22 cellular contexts compared by ENCODE assay signal in genomic region chr12:42277426-42278115, GRCh38.
"Had no signal": no experiment of that assay in that cellular context is flagged by ENCODE, and none has a peak within 500 bp of the region (broad histone marks: within the 10 kb centered on the region; RNA-seq: fewer than 3 reads in every experiment).

No MANE protein-coding gene starts in this region.

- H3K27me3 Mint-ChIP-seq: stimulated activated naive CD8-positive, alpha-beta T cell treated with anti-CD3 and anti-CD28 coated beads, Interleukin-15, amount 100 ng/mL, for 72 hours had no signal

- H3K9me3 Mint-ChIP-seq: natural killer cell treated with Interleukin-12 subunit alpha and Interleukin-12 subunit beta and Interleukin-15 and Interleukin-18, amount 100 ng/mL, for 72 hours; neural progenitor cell had no signal

- H3K4me2 ChIP-seq: neural progenitor cell had no signal

- FAIRE-seq: keratinocyte, small intestine had no signal

- H3K27me3 ChIP-seq: esophagus muscularis mucosa, gastrocnemius medialis, neural progenitor cell, right lobe of liver, suprapubic skin, transverse colon, vagina had no signal

- H3K4me3 ChIP-seq: coronary artery, esophagus muscularis mucosa, gastrocnemius medialis, lower lobe of right lung, neural progenitor cell, right lobe of liver, suprapubic skin, transverse colon, vagina had no signal

- H3K27ac ChIP-seq: coronary artery, esophagus muscularis mucosa, gastrocnemius medialis, lower lobe of right lung, neural progenitor cell, parathyroid adenoma, right lobe of liver, suprapubic skin, transverse colon, vagina had no signal

- H3K36me3 ChIP-seq: esophagus muscularis mucosa, gastrocnemius medialis, lower lobe of right lung, neural progenitor cell, right lobe of liver, suprapubic skin, transverse colon, vagina had no signal

- H3K4me1 Mint-ChIP-seq: stimulated activated naive B cell treated with anti-CD40 and anti-IgM and Interleukin-4, amounts not matched to agents 10 μg/mL and 1 μg/mL and 100 μg/mL, for 72 hours; stimulated activated naive CD8-positive, alpha-beta T cell treated with anti-CD3 and anti-CD28 coated beads, Interleukin-15, amount 100 ng/mL, for 72 hours had no signal

- H3K9ac ChIP-seq: neural progenitor cell, parathyroid adenoma had no signal

- H3K79me2 ChIP-seq: parathyroid adenoma had no signal

- ATAC-seq: gastrocnemius medialis; left ventricle myocardium superior; lower lobe of right lung; natural killer cell treated with Interleukin-12 subunit alpha and Interleukin-12 subunit beta and Interleukin-15 and Interleukin-18, amount 100 ng/mL, for 72 hours; right lobe of liver; stimulated activated naive B cell treated with anti-CD40 and anti-IgM and Interleukin-4, amounts not matched to agents 10 μg/mL and 1 μg/mL and 100 μg/mL, for 72 hours; stimulated activated naive CD8-positive, alpha-beta T cell treated with anti-CD3 and anti-CD28 coated beads, Interleukin-15, amount 100 ng/mL, for 72 hours had no signal

- DNase-seq: dermis blood vessel endothelial cell; effector memory CD4-positive, alpha-beta T cell; gastrocnemius medialis; left ventricle myocardium superior; lower lobe of right lung; naive B cell; right lobe of liver; small intestine; stimulated activated CD4-positive, alpha-beta T cell treated with anti-CD3 and anti-CD28 coated beads, Interleukin-15, amount 100 ng/mL, for 24 hours; stimulated activated CD4-positive, alpha-beta T cell treated with anti-CD3 and anti-CD28 coated beads, Interleukin-2, amount 100 ng/mL, for 48 hours; stimulated activated naive B cell treated with anti-CD40 and anti-IgM and Interleukin-4, amounts not matched to agents 10 μg/mL and 1 μg/mL and 100 μg/mL, for 72 hours; stimulated activated naive CD8-positive, alpha-beta T cell treated with anti-CD3 and anti-CD28 coated beads, Interleukin-15, amount 100 ng/mL, for 72 hours; transverse colon had no signal

- H3K27ac Mint-ChIP-seq: natural killer cell treated with Interleukin-12 subunit alpha and Interleukin-12 subunit beta and Interleukin-15 and Interleukin-18, amount 100 ng/mL, for 72 hours; neural progenitor cell; progenitor cell of endocrine pancreas; stimulated activated naive B cell treated with anti-CD40 and anti-IgM and Interleukin-4, amounts not matched to agents 10 μg/mL and 1 μg/mL and 100 μg/mL, for 72 hours; stimulated activated naive CD8-positive, alpha-beta T cell treated with anti-CD3 and anti-CD28 coated beads, Interleukin-15, amount 100 ng/mL, for 72 hours had no signal

- H3K36me3 Mint-ChIP-seq: natural killer cell treated with Interleukin-12 subunit alpha and Interleukin-12 subunit beta and Interleukin-15 and Interleukin-18, amount 100 ng/mL, for 72 hours; neural progenitor cell had no signal

- H3K9me3 ChIP-seq: gastrocnemius medialis, lower lobe of right lung, right lobe of liver, suprapubic skin, transverse colon, vagina had no signal

- H3K4me1 ChIP-seq: esophagus muscularis mucosa, gastrocnemius medialis, lower lobe of right lung, parathyroid adenoma, suprapubic skin, transverse colon, vagina had no signal

- H3K4me3 Mint-ChIP-seq: naive B cell; natural killer cell treated with Interleukin-12 subunit alpha and Interleukin-12 subunit beta and Interleukin-15 and Interleukin-18, amount 100 ng/mL, for 72 hours; neural progenitor cell; stimulated activated naive B cell treated with anti-CD40 and anti-IgM and Interleukin-4, amounts not matched to agents 10 μg/mL and 1 μg/mL and 100 μg/mL, for 72 hours; stimulated activated naive CD8-positive, alpha-beta T cell treated with anti-CD3 and anti-CD28 coated beads, Interleukin-15, amount 100 ng/mL, for 72 hours had no signal

- H2AFZ ChIP-seq: neural progenitor cell, parathyroid adenoma had no signal
